Comparison of ENCODE assay signal across 8 cellular contexts in genomic region chr9:98045234-98046160, GRCh38. TPM values are rescaled to one million over a fixed set of nuclear protein-coding genes. Genes with fewer than 3 reads are reported as not detected.
DNase-seq lines count a peak whose midpoint lies in the region; ATAC-seq and TF ChIP-seq lines count a peak whose summit lies in the region.

No MANE protein-coding gene starts in this region.

- no peaks in the 10 kb centered on the region for H3K36me3 ChIP-seq in SJCRH30

- DNase-seq in SJCRH30 (peak in 1 of 2 experiments; percentile 39), epithelial cell of esophagus (ENCODE audit: low read depth) (peak; percentile 21), NCI-H1417 (lab: John Stamatoyannopoulos, UW) (no peak), NCI-H82 (lab: John Stamatoyannopoulos, UW) (no peak)

- TF ChIP-seq CTCF in 22Rv1 (IDR thresholded peaks at IDR 0.05): peak; percentile 22
- TF ChIP-seq CTCF in epithelial cell of esophagus (IDR thresholded peaks at IDR 0.05; ENCODE audit: insufficient read depth, low read depth, low read length, missing control alignments): no peak

- H3K4me1 ChIP-seq in SJCRH30: no peaks in the 10 kb centered on the region

- H3K4me3 ChIP-seq in SJCRH30 (peak overlapping the region; percentile 39), epithelial cell of esophagus (ENCODE audit: low read length) (peak overlapping the region; percentile 2)

- ATAC-seq in GM18907 (IDR thresholded peaks at IDR 0.05; ENCODE audit: unreplicated experiment): peak; percentile 73
- ATAC-seq in HG03280 (IDR thresholded peaks at IDR 0.05; ENCODE audit: unreplicated experiment): peak; percentile 89
- no peak for ATAC-seq in GM18870 (IDR thresholded peaks at IDR 0.05; ENCODE audit: unreplicated experiment)

- H3K9me3 ChIP-seq in SJCRH30 (replicated peaks): peaks cover 7% of the 10 kb centered on the region

- H3K27ac ChIP-seq in 22Rv1: peak overlapping the region; percentile 75
- H3K27ac ChIP-seq in SJCRH30: 0 out of 2 replicates have a peak overlapping the region, but pooled peaks have one; percentile 3

- H3K27me3 ChIP-seq in SJCRH30: peaks cover 6% of the 10 kb centered on the region

RNA-seq across cellular contexts. Expression of gene NANS, which starts 11.0 kb away (rescaled TPM):
- 56.0 and 60.4 TPM in 2 replicates for total RNA-seq in SJCRH30 (2014; rRNA removed; shearing (Covaris generic))
